ENCODE assay signal across 1 cellular context in the genomic region with DNA sequence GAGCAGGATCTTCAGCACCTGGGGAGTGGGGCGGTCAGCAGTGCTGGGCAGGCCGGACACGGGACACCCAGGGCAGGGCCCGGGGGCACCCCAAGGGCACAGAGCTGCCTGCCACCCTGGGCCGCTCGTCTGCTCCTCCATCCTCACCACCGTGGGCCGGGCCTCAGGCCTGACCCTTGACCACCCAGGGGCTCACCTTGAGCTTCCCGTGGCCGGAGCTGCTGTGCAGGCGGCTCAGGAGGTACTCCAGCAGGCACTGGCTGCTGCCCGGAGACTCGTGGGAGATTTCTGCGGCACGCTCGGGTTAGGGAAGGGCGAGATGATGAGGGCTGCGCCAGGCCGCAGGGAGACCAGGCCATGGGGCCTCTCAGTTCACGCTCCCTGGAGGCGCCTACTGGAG.
TF ChIP-seq lines count a peak whose summit lies in the region.

No MANE protein-coding gene starts in this region.

TF ChIP-seq in H1, 55 proteins besides CTCF, POLR2A, EP300 and RAD21:
- no peak for TF ChIP-seq EZH2 (IDR thresholded peaks at IDR 0.05; ENCODE audit: low read depth, low read length, severe bottlenecking)
